6 cellular contexts compared by ENCODE assay signal in genomic region chr2:237167038-237167437, GRCh38.
"Had no signal": no experiment of that assay in that cellular context is flagged by ENCODE, and none has a peak within 500 bp of the region (broad histone marks: within the 10 kb centered on the region; RNA-seq: fewer than 3 reads in every experiment).

No MANE protein-coding gene starts in this region.

- DNase-seq: H9, HCEC 1CT had no signal

- ATAC-seq: GM23338, HepG2, K562 had no signal

- H2AFZ ChIP-seq: GM23338 had no signal

- H3K4me3 ChIP-seq: GM23338, K562 had no signal

- H3K27ac ChIP-seq: HL-60 had no signal

- H3K4me2 ChIP-seq: GM23338 had no signal
